In genomic region chr20:50186151-50186885, GRCh38 we compare ENCODE assay signal across 8 cellular contexts. TPM values are rescaled to one million over a fixed set of nuclear protein-coding genes. Genes with fewer than 3 reads are reported as not detected.
A peak's percentile ranks its signal among the peaks of the same experiment; 100 is the strongest.
DNase-seq lines count a peak whose midpoint lies in the region; ATAC-seq and TF ChIP-seq lines count a peak whose summit lies in the region.

No MANE protein-coding gene starts in this region.

- CTCF ChIA-PET in activated CD4-positive, alpha-beta T cell treated with anti-CD3 and anti-CD28 coated beads for 36 hours (lab: Charles Lee): interaction anchor here (0.6 to 10.4 kb wide), 16 partner anchors 9 to 399 kb away, joined by 3 to 158 read pairs (median 4); no protein-coding TSS in a partner anchor

- H3K9me3 ChIP-seq in H9 (ENCODE audit: control insufficient read depth, low read depth, low read length): no peaks in the 10 kb centered on the region
- H3K9me3 ChIP-seq in left lung: no peaks in the 10 kb centered on the region

- H3K4me3 Mint-ChIP-seq in H9: no peak overlapping the region
- no peak overlapping the region for H3K4me3 Mint-ChIP-seq in activated CD4-positive, alpha-beta T cell treated with anti-CD3 and anti-CD28 coated beads for 36 hours

- WGBS in H9 (ENCODE audit: extremely low coverage, insufficient read length, low lambda C conversion rate): no CpG with 5 or more reads among the region's 16 CpGs

- ATAC-seq in activated CD4-positive, alpha-beta T cell treated with anti-CD3 and anti-CD28 coated beads for 36 hours: peak; percentile 20
- peak; percentile 51 for ATAC-seq in left lung
- no peak for ATAC-seq in GM18520 (IDR thresholded peaks at IDR 0.05; ENCODE audit: unreplicated experiment)

- no peak overlapping the region for H3K56ac ChIP-seq in H9 (ENCODE audit: insufficient read length, low read depth, low read length)

- H3K4ac ChIP-seq in H9 (ENCODE audit: low read depth, low read length): no peak overlapping the region

- H3K4me1 Mint-ChIP-seq in H9: peaks cover 16 to 29% of the 10 kb centered on the region in 2 experiments
- H3K4me1 Mint-ChIP-seq in activated CD4-positive, alpha-beta T cell treated with anti-CD3 and anti-CD28 coated beads for 36 hours: peaks cover 2% of the 10 kb centered on the region

- no peak overlapping the region for H4K5ac ChIP-seq in H9 (ENCODE audit: insufficient read length, low read depth, low read length)

- no peaks in the 10 kb centered on the region for H4K20me1 ChIP-seq in H9 (ENCODE audit: control insufficient read depth, insufficient read depth, insufficient read length)

- H2BK12ac ChIP-seq in H9 (ENCODE audit: insufficient read length, low read depth, low read length): no peak overlapping the region

- H3K79me1 ChIP-seq in H9 (ENCODE audit: insufficient read depth, low read depth, low read length, poor library complexity, severe bottlenecking): no peaks in the 10 kb centered on the region

- H3K4me2 ChIP-seq in H9 (ENCODE audit: insufficient read depth, insufficient read length, low read length): no peak overlapping the region

- H2BK120ac ChIP-seq in H9 (ENCODE audit: low read depth, low read length, poor library complexity, severe bottlenecking): no peak overlapping the region

- H4K8ac ChIP-seq in H9 (replicated peaks; ENCODE audit: insufficient read length, low read depth, low read length): no peak overlapping the region

- H4K91ac ChIP-seq in H9 (ENCODE audit: insufficient read length, low read depth, low read length): no peak overlapping the region

- no peaks in the 10 kb centered on the region for H3K36me3 Mint-ChIP-seq in H9 (ENCODE audit: insufficient read depth in 1 of 3, low read depth in 3 of 3)
- H3K36me3 Mint-ChIP-seq in activated CD4-positive, alpha-beta T cell treated with anti-CD3 and anti-CD28 coated beads for 36 hours (ENCODE audit: low read depth): no peaks in the 10 kb centered on the region

- DNase-seq in AG09319 (ENCODE audit: extremely low read depth, low read depth) (no peak), H9 (peak; percentile 90), NCI-H460 (ENCODE audit: extremely low read depth, low read depth) (peak; percentile 88), cerebellar nuclear complex (lab: John Stamatoyannopoulos, UW) (peak; percentile 21 to 35), left lung (peak; percentile 87 to 92)
- peak; percentile 94 for DNase-seq in activated CD4-positive, alpha-beta T cell treated with anti-CD3 and anti-CD28 coated beads for 36 hours
- DNase-seq in stimulated activated CD4-positive, alpha-beta T cell treated with anti-CD3 and anti-CD28 coated beads, Interleukin-4, amount 100 ng/mL, for 48 hours (ENCODE audit: low read depth in 2 of 2): peak; percentile 88 to 97

- intact Hi-C loops in activated CD4-positive, alpha-beta T cell treated with anti-CD3 and anti-CD28 coated beads for 36 hours (cut with DNase I, micrococcal nuclease): loop anchor here (1.0 to 5.0 kb wide), 4 partner anchors 274 to 561 kb away; no protein-coding TSS in a partner anchor
- intact Hi-C loops in left lung (cut with DNase I): loop anchor here (2.0 to 5.0 kb wide), 3 partner anchors 276 to 391 kb away; no protein-coding TSS in a partner anchor

- H2BK20ac ChIP-seq in H9 (ENCODE audit: low read depth, low read length, poor library complexity, severe bottlenecking): no peak overlapping the region

- no peak overlapping the region for H3K14ac ChIP-seq in H9 (ENCODE audit: insufficient read depth, low read length)

- H3K27ac ChIP-seq in H9 (ENCODE audit: insufficient read length, low read depth, low read length): no peak overlapping the region
- peak overlapping the region in 1 of 2 donors; percentile 58 for H3K27ac ChIP-seq in left lung

- H3K27me3 Mint-ChIP-seq in H9 (ENCODE audit: low read depth): peaks cover 11% of the 10 kb centered on the region
- peaks cover 18% of the 10 kb centered on the region for H3K27me3 Mint-ChIP-seq in activated CD4-positive, alpha-beta T cell treated with anti-CD3 and anti-CD28 coated beads for 36 hours

- H3K27ac Mint-ChIP-seq in H9: no peak overlapping the region; a peak in 1 of 7 replicates
- H3K27ac Mint-ChIP-seq in activated CD4-positive, alpha-beta T cell treated with anti-CD3 and anti-CD28 coated beads for 36 hours: no peak overlapping the region

- no peaks in the 10 kb centered on the region; a peak in 3 of 5 replicates for H3K9me3 Mint-ChIP-seq in H9
- H3K9me3 Mint-ChIP-seq in activated CD4-positive, alpha-beta T cell treated with anti-CD3 and anti-CD28 coated beads for 36 hours (ENCODE audit: low read depth): no peaks in the 10 kb centered on the region

- H2AK5ac ChIP-seq in H9 (ENCODE audit: insufficient read length, low read length): no peak overlapping the region

- TF ChIP-seq CTCF in AG09319 (IDR thresholded peaks at IDR 0.05; ENCODE audit: low read depth, low read length): peak; percentile 93
- peak; percentile 98 for TF ChIP-seq CTCF in H9 (conservative IDR thresholded peaks at IDR 0.05)
- peak; percentile 97 to 99 for TF ChIP-seq CTCF in left lung (IDR thresholded peaks at IDR 0.05)

- H3K4me1 ChIP-seq in H9 (ENCODE audit: insufficient read depth, low read length) (no peaks in the 10 kb centered on the region), left lung (peaks cover 0 to 43% of the 10 kb centered on the region in 2 donors)

- H2BK15ac ChIP-seq in H9 (ENCODE audit: low read depth, low read length): no peak overlapping the region

- no peak overlapping the region for H3K9ac ChIP-seq in H9 (ENCODE audit: extremely low read depth, insufficient read length, low read length)

- H3K23ac ChIP-seq in H9 (ENCODE audit: insufficient read length, low read depth, low read length): no peak overlapping the region

- H3K4me3 ChIP-seq in left lung: no peak overlapping the region

- H3K27me3 ChIP-seq in H9 (ENCODE audit: insufficient read depth, low read length) (no peaks in the 10 kb centered on the region), left lung (no peaks in the 10 kb centered on the region)

- H3T11ph ChIP-seq in H9 (ENCODE audit: low read length): no peak overlapping the region

- no peak overlapping the region for H2BK5ac ChIP-seq in H9 (ENCODE audit: insufficient read length, low read length)

- no peaks in the 10 kb centered on the region for H3K79me2 ChIP-seq in H9 (ENCODE audit: insufficient read depth, low read length)

- no peak overlapping the region for H2AFZ ChIP-seq in H9 (ENCODE audit: low read length)

- POLR2A ChIA-PET in activated CD4-positive, alpha-beta T cell treated with anti-CD3 and anti-CD28 coated beads for 36 hours (lab: Charles Lee): interaction anchor here (0.6 to 0.7 kb wide), 2 partner anchors 33 to 70 kb away, joined by 3 read pairs; partner anchors contain the start of gene PEDS1

- H3K18ac ChIP-seq in H9 (ENCODE audit: insufficient read length, low read depth, low read length): no peak overlapping the region

- no peaks in the 10 kb centered on the region for H3K23me2 ChIP-seq in H9 (ENCODE audit: insufficient read length, low read depth, low read length, poor library complexity, severe bottlenecking)

- H3K36me3 ChIP-seq in left lung: no peaks in the 10 kb centered on the region

RNA-seq across cellular contexts. Expression of gene CEBPB, which starts 4.3 kb away (rescaled TPM):
- total RNA-seq in H9 (2021): 22.6 and 25.3 TPM in 2 replicates
- 109 and 147 TPM in 2 replicates for total RNA-seq in NCI-H460 (2014; rRNA removed; shearing (Covaris generic))
- polyA plus RNA-seq in NCI-H460 (2014; cell fraction: nucleus; rRNA removed): 51.3 and 83.7 TPM in 2 replicates
- total RNA-seq in activated CD4-positive, alpha-beta T cell treated with anti-CD3 and anti-CD28 coated beads for 36 hours: 10 to 100 TPM; 28.9 to 40.1 TPM
- 100 to 1,000 TPM; 133 to 266 TPM for total RNA-seq in left lung

RNA-seq across cellular contexts. Expression of gene PEDS1, which starts 32.8 kb away (rescaled TPM):
- total RNA-seq in H9 (2021) (29.3 and 32.4 TPM in 2 replicates), left lung (10 to 100 TPM; 37.9 to 39.9 TPM)
- 40.0 and 47.3 TPM in 2 replicates for total RNA-seq in NCI-H460 (2014; rRNA removed; shearing (Covaris generic))
- 21.0 and 21.8 TPM in 2 replicates for polyA plus RNA-seq in NCI-H460 (2014; cell fraction: nucleus; rRNA removed)
- total RNA-seq in activated CD4-positive, alpha-beta T cell treated with anti-CD3 and anti-CD28 coated beads for 36 hours: 10 to 100 TPM; 13.2 to 16.8 TPM
